Comparison of ENCODE assay signal across 8 cellular contexts in genomic region chr11:95680169-95680929, GRCh38.
DNase-seq lines count a peak whose midpoint lies in the region; ATAC-seq and TF ChIP-seq lines count a peak whose summit lies in the region.

No MANE protein-coding gene starts in this region.

- H3K4me1 ChIP-seq in GM23338 (ENCODE audit: insufficient read depth), result peaks cover 15% of the 10 kb centered on the region; the same call in 1 of the 2 replicates
- H3K4me1 ChIP-seq in RWPE2 (ENCODE audit: insufficient read depth, poor library complexity, severe bottlenecking), result peaks cover 10% of the 10 kb centered on the region
- H3K4me1 ChIP-seq in left ventricle myocardium inferior, result peaks cover 50% of the 10 kb centered on the region

- no peaks in the 10 kb centered on the region for H3K36me3 Mint-ChIP-seq in GM23338 (ENCODE audit: low read depth)

- H3K4me2 ChIP-seq in GM23338, result 0 out of 2 replicates have a peak overlapping the region, but pooled peaks have one; percentile 18

- H3K9me2 ChIP-seq in GM23338 (ENCODE audit: insufficient read depth), result no peaks in the 10 kb centered on the region; the same call in 1 of the 2 replicates

- H3K4me3 Mint-ChIP-seq in GM23338, result no peak overlapping the region

- DNase-seq in GM23338 (ENCODE audit: low spot score) (peak; percentile 6), RWPE2 (ENCODE audit: low spot score) (no peak), left ventricle myocardium inferior (no peak), COLO668 (lab: John Stamatoyannopoulos, UW; ENCODE audit: unreplicated experiment) (no peak), globus pallidus (ENCODE audit: low spot score) (no peak)
- DNase-seq in stimulated activated CD4-positive, alpha-beta T cell treated with anti-CD3 and anti-CD28 coated beads, Interleukin-1b, Interleukin-23, amount 100 ng/mL, for 48 hours, result no peak

- TF ChIP-seq CTCF in GM23338 (conservative IDR thresholded peaks at IDR 0.05; ENCODE audit: low read depth in 2 of 2) (no peak), RWPE2 (IDR thresholded peaks at IDR 0.05; ENCODE audit: poor library complexity, severe bottlenecking) (no peak), left ventricle myocardium inferior (IDR thresholded peaks at IDR 0.05; ENCODE audit: borderline replicate concordance) (no peak)

- no peaks in the 10 kb centered on the region for H3K27me3 Mint-ChIP-seq in GM23338 (ENCODE audit: insufficient read depth, low read depth, poor library complexity)

- ATAC-seq in GM18502 (IDR thresholded peaks at IDR 0.05; ENCODE audit: poor library complexity, unreplicated experiment) (peak; percentile 77), GM23338 (no peak), RWPE2 (ENCODE audit: low read depth) (peak; percentile 74; the same call in 2 of the 3 replicates), HG03139 (IDR thresholded peaks at IDR 0.05; ENCODE audit: unreplicated experiment) (no peak)

- H3K4me3 ChIP-seq in GM23338, result no peak overlapping the region
- H3K4me3 ChIP-seq in RWPE2 (ENCODE audit: severe bottlenecking), result no peak overlapping the region
- H3K4me3 ChIP-seq in left ventricle myocardium inferior, result no peak overlapping the region

- H3K27ac ChIP-seq in GM23338 (ENCODE audit: low read depth) (no peak overlapping the region), RWPE2 (ENCODE audit: poor library complexity, severe bottlenecking) (no peak overlapping the region), left ventricle myocardium inferior (replicated peaks) (peak overlapping the region; percentile 31)

- no peaks in the 10 kb centered on the region for H3K9me3 Mint-ChIP-seq in GM23338

- H3K27me3 ChIP-seq in GM23338 (ENCODE audit: insufficient read depth) (no peaks in the 10 kb centered on the region), RWPE2 (ENCODE audit: insufficient read depth, poor library complexity, severe bottlenecking) (no peaks in the 10 kb centered on the region), left ventricle myocardium inferior (ENCODE audit: low read depth) (no peaks in the 10 kb centered on the region)

- H3K79me2 ChIP-seq in GM23338 (replicated peaks; ENCODE audit: insufficient read depth), result no peaks in the 10 kb centered on the region

- peaks cover 17% of the 10 kb centered on the region for H3K4me1 Mint-ChIP-seq in GM23338

- no peaks in the 10 kb centered on the region for H3F3A ChIP-seq in GM23338 (replicated peaks; ENCODE audit: low read depth)

- H3K27ac Mint-ChIP-seq in GM23338, result peak overlapping the region; percentile 51

- H4K20me1 ChIP-seq in GM23338 (replicated peaks; ENCODE audit: insufficient read depth), result no peaks in the 10 kb centered on the region

- peak overlapping the region; percentile 39; the same call in 1 of the 2 replicates for H2AFZ ChIP-seq in GM23338

- H3K36me3 ChIP-seq in GM23338 (ENCODE audit: insufficient read depth) (no peaks in the 10 kb centered on the region), RWPE2 (ENCODE audit: low read depth) (no peaks in the 10 kb centered on the region), left ventricle myocardium inferior (no peaks in the 10 kb centered on the region)

- H3K9me3 ChIP-seq in RWPE2 (ENCODE audit: severe bottlenecking) (no peaks in the 10 kb centered on the region), left ventricle myocardium inferior (replicated peaks) (no peaks in the 10 kb centered on the region)

- intact Hi-C loops in left ventricle myocardium inferior (cut with micrococcal nuclease), result no loop called here

TF ChIP-seq in GM23338, 12 proteins besides CTCF, POLR2A, EP300 and RAD21 (continues in another document):
- no peak for TF ChIP-seq JUNB (IDR thresholded peaks at IDR 0.05; ENCODE audit: unreplicated experiment)
- no peak for TF ChIP-seq ZNF462 (CRISPR knock-in tag; IDR thresholded peaks at IDR 0.05)
- no peak for TF ChIP-seq NANOG (IDR thresholded peaks at IDR 0.05; ENCODE audit: borderline replicate concordance)
- no peak for TF ChIP-seq ZNF114 (CRISPR knock-in tag; IDR thresholded peaks at IDR 0.05)
- no peak for TF ChIP-seq EZH2 (IDR thresholded peaks at IDR 0.05; ENCODE audit: low read depth, unreplicated experiment)
- no peak for TF ChIP-seq REST (IDR thresholded peaks at IDR 0.05; ENCODE audit: unreplicated experiment)
- TF ChIP-seq STAT1 (IDR thresholded peaks at IDR 0.05; ENCODE audit: unreplicated experiment), result no peak
- no peak for TF ChIP-seq POLR2AphosphoS5 (IDR thresholded peaks at IDR 0.05; ENCODE audit: low read depth)
- TF ChIP-seq EZH2phosphoT487 (IDR thresholded peaks at IDR 0.05; ENCODE audit: unreplicated experiment), result no peak
- no peak for TF ChIP-seq ZNF331 (CRISPR knock-in tag; IDR thresholded peaks at IDR 0.05; ENCODE audit: low read depth)

Comparison
In these comparisons a context has a peak if more than half of its experiments do, and no peak if none do; other contexts are left out.
1. ATAC-seq: peak in GM18502 (single experiment) and RWPE2 (single experiment); none in GM23338 (single experiment) and HG03139 (single experiment).